Comparison of ENCODE assay signal across 1 cellular context in the genomic region with DNA sequence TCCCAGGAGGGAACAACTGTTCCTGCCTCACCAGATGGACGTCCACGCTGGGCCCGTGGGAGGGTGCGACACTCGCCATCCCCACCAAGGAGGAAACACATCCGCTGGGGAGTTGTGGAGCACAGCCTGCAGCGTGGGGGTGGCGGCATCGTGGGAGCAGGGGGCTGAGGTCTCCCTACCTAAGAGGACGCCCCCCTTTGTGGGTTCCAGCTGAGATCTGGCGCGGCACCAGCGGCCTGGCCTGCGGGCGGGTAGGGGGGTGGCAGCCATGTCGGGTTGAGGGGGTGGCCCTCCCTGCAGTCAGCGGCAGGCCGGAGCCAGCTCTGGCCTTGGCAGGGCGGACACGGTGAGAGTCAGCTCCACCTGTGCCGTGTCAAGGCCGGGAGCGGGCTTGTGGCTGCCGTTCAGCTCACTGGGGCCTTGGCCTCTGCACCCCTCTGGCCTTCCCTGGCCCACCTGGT.
TF ChIP-seq lines count a peak whose summit lies in the region.

No MANE protein-coding gene starts in this region.

TF ChIP-seq in HepG2, 621 proteins besides CTCF, POLR2A, EP300 and RAD21 (continued from another document):
- TF ChIP-seq, protein P1, sequence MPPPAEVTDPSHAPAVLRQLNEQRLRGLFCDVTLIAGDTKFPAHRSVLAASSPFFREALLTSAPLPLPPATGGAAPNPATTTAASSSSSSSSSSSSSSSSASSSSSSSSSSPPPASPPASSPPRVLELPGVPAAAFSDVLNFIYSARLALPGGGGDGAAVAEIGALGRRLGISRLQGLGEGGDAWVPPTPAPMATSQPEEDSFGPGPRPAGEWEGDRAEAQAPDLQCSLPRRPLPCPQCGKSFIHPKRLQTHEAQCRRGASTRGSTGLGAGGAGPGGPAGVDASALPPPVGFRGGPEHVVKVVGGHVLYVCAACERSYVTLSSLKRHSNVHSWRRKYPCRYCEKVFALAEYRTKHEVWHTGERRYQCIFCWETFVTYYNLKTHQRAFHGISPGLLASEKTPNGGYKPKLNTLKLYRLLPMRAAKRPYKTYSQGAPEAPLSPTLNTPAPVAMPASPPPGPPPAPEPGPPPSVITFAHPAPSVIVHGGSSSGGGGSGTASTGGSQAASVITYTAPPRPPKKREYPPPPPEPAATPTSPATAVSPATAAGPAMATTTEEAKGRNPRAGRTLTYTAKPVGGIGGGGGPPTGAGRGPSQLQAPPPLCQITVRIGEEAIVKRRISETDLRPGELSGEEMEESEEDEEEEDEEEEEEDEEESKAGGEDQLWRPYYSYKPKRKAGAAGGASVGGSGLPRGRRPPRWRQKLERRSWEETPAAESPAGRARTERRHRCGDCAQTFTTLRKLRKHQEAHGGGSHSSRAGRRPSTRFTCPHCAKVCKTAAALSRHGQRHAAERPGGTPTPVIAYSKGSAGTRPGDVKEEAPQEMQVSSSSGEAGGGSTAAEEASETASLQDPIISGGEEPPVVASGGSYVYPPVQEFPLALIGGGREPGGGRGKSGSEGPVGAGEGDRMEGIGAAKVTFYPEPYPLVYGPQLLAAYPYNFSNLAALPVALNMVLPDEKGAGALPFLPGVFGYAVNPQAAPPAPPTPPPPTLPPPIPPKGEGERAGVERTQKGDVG (CRISPR knock-in tag; IDR thresholded peaks at IDR 0.05; ENCODE audit: borderline replicate concordance), result 0 out of 2 replicates have a peak, but pooled peaks have one; percentile 36
- peak; percentile 31 for TF ChIP-seq TEAD3 (CRISPR knock-in tag; optimal IDR thresholded peaks at IDR 0.05; ENCODE audit: borderline replicate concordance)
- TF ChIP-seq ZNF564 (CRISPR knock-in tag; IDR thresholded peaks at IDR 0.05), result no peak
- TF ChIP-seq ZBTB20 (CRISPR knock-in tag; IDR thresholded peaks at IDR 0.05; ENCODE audit: borderline replicate concordance, low read depth), result 0 out of 2 replicates have a peak, but pooled peaks have one; percentile 25
- TF ChIP-seq NFIB (CRISPR knock-in tag; IDR thresholded peaks at IDR 0.05; ENCODE audit: borderline replicate concordance), result no peak
- TF ChIP-seq NR2F6 (IDR thresholded peaks at IDR 0.05), result no peak
- peak; percentile 62; the same call in 1 of the 2 replicates for TF ChIP-seq NR2F6 (CRISPR knock-in tag; IDR thresholded peaks at IDR 0.05)
- TF ChIP-seq ZFX (CRISPR knock-in tag; IDR thresholded peaks at IDR 0.05; ENCODE audit: low read depth), result peak; percentile 40; the same call in 1 of the 2 replicates
- TF ChIP-seq HNF4A (CRISPR knock-in tag; IDR thresholded peaks at IDR 0.05), result peak; percentile 39
- TF ChIP-seq, protein P2, sequence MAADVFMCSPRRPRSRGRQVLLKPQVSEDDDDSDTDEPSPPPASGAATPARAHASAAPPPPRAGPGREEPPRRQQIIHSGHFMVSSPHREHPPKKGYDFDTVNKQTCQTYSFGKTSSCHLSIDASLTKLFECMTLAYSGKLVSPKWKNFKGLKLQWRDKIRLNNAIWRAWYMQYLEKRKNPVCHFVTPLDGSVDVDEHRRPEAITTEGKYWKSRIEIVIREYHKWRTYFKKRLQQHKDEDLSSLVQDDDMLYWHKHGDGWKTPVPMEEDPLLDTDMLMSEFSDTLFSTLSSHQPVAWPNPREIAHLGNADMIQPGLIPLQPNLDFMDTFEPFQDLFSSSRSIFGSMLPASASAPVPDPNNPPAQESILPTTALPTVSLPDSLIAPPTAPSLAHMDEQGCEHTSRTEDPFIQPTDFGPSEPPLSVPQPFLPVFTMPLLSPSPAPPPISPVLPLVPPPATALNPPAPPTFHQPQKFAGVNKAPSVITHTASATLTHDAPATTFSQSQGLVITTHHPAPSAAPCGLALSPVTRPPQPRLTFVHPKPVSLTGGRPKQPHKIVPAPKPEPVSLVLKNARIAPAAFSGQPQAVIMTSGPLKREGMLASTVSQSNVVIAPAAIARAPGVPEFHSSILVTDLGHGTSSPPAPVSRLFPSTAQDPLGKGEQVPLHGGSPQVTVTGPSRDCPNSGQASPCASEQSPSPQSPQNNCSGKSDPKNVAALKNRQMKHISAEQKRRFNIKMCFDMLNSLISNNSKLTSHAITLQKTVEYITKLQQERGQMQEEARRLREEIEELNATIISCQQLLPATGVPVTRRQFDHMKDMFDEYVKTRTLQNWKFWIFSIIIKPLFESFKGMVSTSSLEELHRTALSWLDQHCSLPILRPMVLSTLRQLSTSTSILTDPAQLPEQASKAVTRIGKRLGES (CRISPR knock-in tag; IDR thresholded peaks at IDR 0.05; ENCODE audit: borderline replicate concordance), result no peak
- no peak for TF ChIP-seq MXD4 (CRISPR knock-in tag; IDR thresholded peaks at IDR 0.05)
- TF ChIP-seq MEF2D (CRISPR knock-in tag; IDR thresholded peaks at IDR 0.05), result no peak
- TF ChIP-seq ZNF264 (CRISPR knock-in tag; IDR thresholded peaks at IDR 0.05), result no peak
